ENCODE assay signal across 12 cellular contexts in the genomic region with DNA sequence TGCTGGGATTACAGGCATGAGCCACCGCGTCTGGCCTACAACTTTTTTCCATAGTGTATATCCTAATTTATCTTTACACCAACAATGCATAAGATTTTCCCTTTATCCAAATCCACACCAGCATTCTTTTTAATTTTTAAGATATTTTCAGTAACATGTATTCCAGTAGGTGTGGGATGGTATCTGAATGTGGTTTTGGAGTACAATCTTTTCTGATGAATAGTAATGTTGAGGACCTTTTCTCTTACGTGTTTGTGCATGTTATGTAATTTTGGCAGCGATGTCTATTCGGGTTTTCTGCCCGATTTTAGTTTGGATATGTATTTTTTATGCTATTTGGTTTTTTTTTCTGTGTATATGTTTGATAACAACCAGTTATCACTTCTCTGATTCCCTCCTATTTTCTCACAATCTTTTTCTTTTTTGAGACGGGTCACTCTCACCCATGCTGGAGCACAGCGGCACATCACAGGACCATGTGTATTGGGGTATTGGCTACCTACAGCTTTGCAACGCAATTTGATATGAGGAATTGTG.
A peak's percentile ranks its signal among the peaks of the same experiment; 100 is the strongest.
DNase-seq lines count a peak whose midpoint lies in the region; ATAC-seq, FAIRE-seq and TF ChIP-seq lines count a peak whose summit lies in the region.
"Had no signal": no experiment of that assay in that cellular context is flagged by ENCODE, and none has a peak within 500 bp of the region (broad histone marks: within the 10 kb centered on the region; RNA-seq: fewer than 3 reads in every experiment).

No MANE protein-coding gene starts in this region.

- CTCF ChIA-PET in mammary epithelial cell (lab: Charles Lee; ENCODE audit: low non-redundant PET), result no interaction called here

- peak overlapping the region; percentile 97 for H3K9ac ChIP-seq in Loucy (ENCODE audit: low read depth, low read length, poor library complexity, severe bottlenecking)
- no peak overlapping the region for H3K9ac ChIP-seq in mammary epithelial cell (ENCODE audit: insufficient read depth, low read length)

- in situ Hi-C loops in mammary epithelial cell (cut with MboI; ENCODE audit: low sequenced_read_pairs in 2 of 2), result loop anchor here (10.0 to 25.0 kb wide), 2 partner anchors 255 to 887 kb away; no protein-coding TSS in a partner anchor

- H3K4me3 Mint-ChIP-seq in T-helper 1 cell treated with Interleukin-12 subunit alpha and Interleukin-12 subunit beta and Interleukin-4 antibody, amounts not matched to agents 30 μg/mL and 1 μg/mL, for 36 hours, result peak overlapping the region; percentile 90

- H3K27me3 Mint-ChIP-seq in T-helper 1 cell treated with Interleukin-12 subunit alpha and Interleukin-12 subunit beta and Interleukin-4 antibody, amounts not matched to agents 30 μg/mL and 1 μg/mL, for 36 hours (ENCODE audit: low read depth), result no peaks in the 10 kb centered on the region

- peak overlapping the region; percentile 82 for H3K27ac ChIP-seq in mammary epithelial cell (ENCODE audit: insufficient read depth, low read depth, low read length)
- H3K27ac ChIP-seq: 22Rv1, adrenal gland, tibial nerve had no signal

- TF ChIP-seq CTCF in Loucy (conservative IDR thresholded peaks at IDR 0.05; ENCODE audit: low read length), result no peak
- no peak for TF ChIP-seq CTCF in mammary epithelial cell (conservative IDR thresholded peaks at IDR 0.05 in 1 of 2, IDR thresholded peaks at IDR 0.05 in 1 of 2; ENCODE audit: extremely low read depth in 1 of 2, insufficient read depth in 1 of 2, low read depth in 1 of 2, low read length in 2 of 2)
- TF ChIP-seq CTCF in D721Med (IDR thresholded peaks at IDR 0.05; ENCODE audit: insufficient read depth, missing control alignments), result no peak

- DNase-seq in T-helper 1 cell (no peak), mammary epithelial cell (peak; percentile 46), NCI-H748 (lab: John Stamatoyannopoulos, UW; ENCODE audit: unreplicated experiment) (no peak), D721Med (ENCODE audit: insufficient read length, low spot score) (no peak)
- DNase-seq: adrenal gland, SW 1271 had no signal

- H3K4me1 ChIP-seq in Loucy (ENCODE audit: insufficient read depth, low read length, poor library complexity, severe bottlenecking) (peaks cover 59% of the 10 kb centered on the region), mammary epithelial cell (ENCODE audit: insufficient read depth, low read length) (peaks cover 21% of the 10 kb centered on the region), neuron (ENCODE audit: insufficient read depth, low read length) (peaks cover 22% of the 10 kb centered on the region)

- peaks cover 14% of the 10 kb centered on the region for H3K36me3 Mint-ChIP-seq in T-helper 1 cell treated with Interleukin-12 subunit alpha and Interleukin-12 subunit beta and Interleukin-4 antibody, amounts not matched to agents 30 μg/mL and 1 μg/mL, for 36 hours (ENCODE audit: low read depth)

- no peak for ATAC-seq in GM18873 (IDR thresholded peaks at IDR 0.05; ENCODE audit: low FRiP score, unreplicated experiment)

- no peak overlapping the region for H2AFZ ChIP-seq in Loucy (ENCODE audit: low read length)
- H2AFZ ChIP-seq in mammary epithelial cell (ENCODE audit: low read depth, low read length), result no peak overlapping the region
- no peak overlapping the region for H2AFZ ChIP-seq in neuron (ENCODE audit: low read depth, low read length)

- BruUV-seq in mammary epithelial cell (replicated peaks; lab: Mats Ljungman, UMichigan), result no TSS peak

- no peaks in the 10 kb centered on the region for H3F3A ChIP-seq in Loucy (ENCODE audit: low read depth)

- FAIRE-seq in D721Med (lab: Jason Lieb, UNC), result no peak

- H3K79me2 ChIP-seq in Loucy (ENCODE audit: insufficient read depth, low read length) (peaks cover 86% of the 10 kb centered on the region), mammary epithelial cell (ENCODE audit: insufficient read depth, low read length) (peaks cover 69% of the 10 kb centered on the region)

- dilution Hi-C loops in mammary epithelial cell (cut with HindIII; ENCODE audit: low sequenced_read_pairs), result no loop called here

- peak overlapping the region; percentile 95 for H3K4me2 ChIP-seq in Loucy (ENCODE audit: low read depth, low read length, poor library complexity, severe bottlenecking)
- peak overlapping the region; percentile 80 for H3K4me2 ChIP-seq in mammary epithelial cell (ENCODE audit: insufficient read depth, low read depth, low read length)

- H3K4me1 Mint-ChIP-seq in T-helper 1 cell treated with Interleukin-12 subunit alpha and Interleukin-12 subunit beta and Interleukin-4 antibody, amounts not matched to agents 30 μg/mL and 1 μg/mL, for 36 hours (ENCODE audit: low read depth), result peaks cover 52% of the 10 kb centered on the region

- no peaks in the 10 kb centered on the region for H3K9me3 Mint-ChIP-seq in T-helper 1 cell treated with Interleukin-12 subunit alpha and Interleukin-12 subunit beta and Interleukin-4 antibody, amounts not matched to agents 30 μg/mL and 1 μg/mL, for 36 hours

- 26% methylated on average over 9 of the region's 9 CpGs for WGBS in mammary epithelial cell (ENCODE audit: low coverage, missing lambda C conversion rate)

- H3K36me3 ChIP-seq in Loucy (ENCODE audit: insufficient read depth, low read length) (peaks cover 8% of the 10 kb centered on the region; the same call in 1 of the 2 replicates), mammary epithelial cell (ENCODE audit: insufficient read depth, low read length) (peaks cover 2% of the 10 kb centered on the region), neuron (ENCODE audit: insufficient read depth, low read length) (peaks cover 9% of the 10 kb centered on the region)

- H3K27me3 ChIP-seq in Loucy (ENCODE audit: insufficient read depth, low read length, poor library complexity, severe bottlenecking) (no peaks in the 10 kb centered on the region), mammary epithelial cell (ENCODE audit: insufficient read depth, low read length) (no peaks in the 10 kb centered on the region), neuron (ENCODE audit: insufficient read depth, low read length) (no peaks in the 10 kb centered on the region)
- H3K27me3 ChIP-seq: adrenal gland, tibial nerve had no signal

- intact Hi-C loops in mammary epithelial cell (cut with micrococcal nuclease), result loop anchor here (5.0 kb wide), 3 partner anchors 88 to 252 kb away; no protein-coding TSS in a partner anchor

- H4K20me1 ChIP-seq in Loucy (ENCODE audit: insufficient read depth, low read length, poor library complexity, severe bottlenecking) (peaks cover 58% of the 10 kb centered on the region), mammary epithelial cell (ENCODE audit: insufficient read depth, low read length) (no peaks in the 10 kb centered on the region)

- H3K27ac Mint-ChIP-seq in T-helper 1 cell treated with Interleukin-12 subunit alpha and Interleukin-12 subunit beta and Interleukin-4 antibody, amounts not matched to agents 30 μg/mL and 1 μg/mL, for 36 hours, result no peak overlapping the region

- no peaks in the 10 kb centered on the region for H3K9me3 ChIP-seq in Loucy (ENCODE audit: insufficient read depth, low read depth, low read length)
- H3K9me3 ChIP-seq in mammary epithelial cell (replicated peaks; ENCODE audit: insufficient read depth, low read length), result no peaks in the 10 kb centered on the region
- H3K9me3 ChIP-seq in neuron (ENCODE audit: low read length), result no peaks in the 10 kb centered on the region
- H3K9me3 ChIP-seq: adrenal gland, tibial nerve had no signal

- no peaks in the 10 kb centered on the region for H3K9me2 ChIP-seq in Loucy (replicated peaks; ENCODE audit: low read depth, low read length)

- peak overlapping the region; percentile 98 for H3K4me3 ChIP-seq in Loucy (ENCODE audit: low read length, poor library complexity, severe bottlenecking)
- H3K4me3 ChIP-seq in mammary epithelial cell (replicated peaks in 1 of 3; ENCODE audit: insufficient read depth in 1 of 3, low read depth in 2 of 3, low read length in 3 of 3), result peak overlapping the region in 2 of 3 experiments; percentile 90 to 93
- peak overlapping the region; percentile 70 for H3K4me3 ChIP-seq in neuron (ENCODE audit: low read length)
